In genomic region chr6:30344191-30344867, GRCh38 we compare ENCODE assay signal across 8 cellular contexts. TPM values are rescaled to one million over a fixed set of nuclear protein-coding genes. Genes with fewer than 3 reads are reported as not detected.
DNase-seq lines count a peak whose midpoint lies in the region; ATAC-seq and TF ChIP-seq lines count a peak whose summit lies in the region.

No MANE protein-coding gene starts in this region.

- POLR2A ChIA-PET in OCI-LY7 (lab: Charles Lee): no interaction called here

- H2AFZ ChIP-seq in OCI-LY7 (ENCODE audit: low read length): peak overlapping the region; percentile 63; the same call in 1 of the 2 replicates

- WGBS in prostate gland: 54% methylated on average over 4 of the region's 4 CpGs

- no TSS peak for BruUV-seq in OCI-LY7 (replicated peaks; lab: Mats Ljungman, UMichigan)

- peaks cover 8% of the 10 kb centered on the region for H3K4me1 Mint-ChIP-seq in endothelial cell (ENCODE audit: unreplicated experiment)

- no peaks in the 10 kb centered on the region for H3K9me2 ChIP-seq in OCI-LY7 (ENCODE audit: insufficient read depth, low read length)

- peaks cover 21% of the 10 kb centered on the region for H3K36me3 Mint-ChIP-seq in endothelial cell (ENCODE audit: low read depth, unreplicated experiment)

- H3K4me3 Mint-ChIP-seq in endothelial cell (ENCODE audit: unreplicated experiment): peak overlapping the region; percentile 88

- no peaks in the 10 kb centered on the region for H3K9me3 Mint-ChIP-seq in endothelial cell (ENCODE audit: unreplicated experiment)

- CTCF ChIA-PET in OCI-LY7 (lab: Charles Lee; ENCODE audit: unreplicated experiment): no interaction called here

- peaks cover 7% of the 10 kb centered on the region; the same call in 1 of the 2 replicates for H3K79me2 ChIP-seq in OCI-LY7 (ENCODE audit: insufficient read depth, low read depth, low read length)

- H3K9ac ChIP-seq in ES-I3 (ENCODE audit: low read depth, low read length): peak overlapping the region; percentile 96

- H3K4me2 ChIP-seq in OCI-LY7 (ENCODE audit: low read length): peak overlapping the region; percentile 79; the same call in 1 of the 2 replicates

- TF ChIP-seq POLR2A in prostate gland (IDR thresholded peaks at IDR 0.05): no peak

- H3K27me3 Mint-ChIP-seq in endothelial cell (ENCODE audit: unreplicated experiment): peaks cover 10% of the 10 kb centered on the region

- no peak overlapping the region for H3K27ac ChIP-seq in OCI-LY7 (ENCODE audit: low read depth, low read length, poor library complexity, severe bottlenecking)
- peak overlapping the region; percentile 86 to 91 for H3K27ac ChIP-seq in prostate gland

- peak overlapping the region; percentile 82 for H3K4me3 ChIP-seq in OCI-LY7 (ENCODE audit: low read depth, low read length, poor library complexity, severe bottlenecking)
- H3K4me3 ChIP-seq in prostate gland: peak overlapping the region in 1 of 2 donors; percentile 76

- no peaks in the 10 kb centered on the region for H3K27me3 ChIP-seq in prostate gland (replicated peaks; ENCODE audit: insufficient read depth)

- DNase-seq in OCI-LY7 (ENCODE audit: low spot score) (no peak), endothelial cell (ENCODE audit: low spot score) (no peak), prostate gland (ENCODE audit: low spot score) (no peak), dedifferentiated amniotic fluid mesenchymal stem cell (ENCODE audit: extremely low spot score) (no peak), putamen (ENCODE audit: low spot score) (no peak)

- ATAC-seq in HG03175 (IDR thresholded peaks at IDR 0.05; ENCODE audit: unreplicated experiment): no peak
- no peak for ATAC-seq in HG02981 (IDR thresholded peaks at IDR 0.05; ENCODE audit: unreplicated experiment)

- H3K36me3 ChIP-seq in ES-I3 (ENCODE audit: insufficient read depth, low read length) (peaks cover 8% of the 10 kb centered on the region), OCI-LY7 (ENCODE audit: insufficient read depth, low read length) (peaks cover 37% of the 10 kb centered on the region), prostate gland (peaks cover 0 to 6% of the 10 kb centered on the region in 2 donors)

- H3K27ac Mint-ChIP-seq in endothelial cell (ENCODE audit: unreplicated experiment): no peak overlapping the region

- H3K4me1 ChIP-seq in ES-I3 (ENCODE audit: insufficient read depth, low read length) (no peaks in the 10 kb centered on the region), OCI-LY7 (ENCODE audit: insufficient read depth, low read length, poor library complexity, severe bottlenecking) (peaks cover 16% of the 10 kb centered on the region), prostate gland (replicated peaks) (no peaks in the 10 kb centered on the region)

- TF ChIP-seq CTCF in OCI-LY7 (conservative IDR thresholded peaks at IDR 0.05; ENCODE audit: low read length) (no peak), endothelial cell (IDR thresholded peaks at IDR 0.05; ENCODE audit: unreplicated experiment) (no peak), prostate gland (IDR thresholded peaks at IDR 0.05) (no peak)

- no peaks in the 10 kb centered on the region for H4K20me1 ChIP-seq in OCI-LY7 (ENCODE audit: insufficient read depth, low read length)

- H3K9me3 ChIP-seq in ES-I3 (ENCODE audit: control insufficient read depth, insufficient read depth, low read length) (no peaks in the 10 kb centered on the region), OCI-LY7 (ENCODE audit: low read length) (no peaks in the 10 kb centered on the region), prostate gland (no peaks in the 10 kb centered on the region)

- intact Hi-C loops in OCI-LY7 (cut with micrococcal nuclease; ENCODE audit: unreplicated experiment) (loop anchor here (2.0 to 10.0 kb wide), 2 partner anchors 132 to 280 kb away; partner anchors contain the start of genes POLR1H, PPP1R11 and TRIM26), prostate gland (cut with DNase I) (no loop called here)

RNA-seq across cellular contexts. Expression of gene RPP21, which starts 0.6 kb away (rescaled TPM):
- total RNA-seq in OCI-LY7 (2014; rRNA removed; shearing (Covaris generic)): 77.3 and 88.1 TPM in 2 replicates
- total RNA-seq in OCI-LY7 (2022): 50.4 and 51.4 TPM in 2 replicates
- total RNA-seq in endothelial cell (ENCODE audit: unreplicated experiment): 35.2 TPM
- 100 to 1,000 TPM in 1 of 2 donors, 10 to 100 TPM in 1; 86.7 to 121 TPM for total RNA-seq in prostate gland

RNA-seq across cellular contexts. Expression of gene TRIM39, which starts 17.6 kb away (rescaled TPM):
- 10.9 and 11.4 TPM in 2 replicates for total RNA-seq in OCI-LY7 (2014; rRNA removed; shearing (Covaris generic))
- 13.8 and 17.0 TPM in 2 replicates for total RNA-seq in OCI-LY7 (2022)
- total RNA-seq in endothelial cell (ENCODE audit: unreplicated experiment): 19.4 TPM
- 10 to 100 TPM; 15.2 to 27.7 TPM for total RNA-seq in prostate gland
